ENCODE assay signal across 1 cellular context in genomic region chr2:70565039-70565731, GRCh38.
TF ChIP-seq lines count a peak whose summit lies in the region.

No MANE protein-coding gene starts in this region.

TF ChIP-seq in HepG2, 621 proteins besides CTCF, POLR2A, EP300 and RAD21 (continued from another document and continues in another):
- TF ChIP-seq ZNF142 (CRISPR knock-in tag; IDR thresholded peaks at IDR 0.05) (peak; percentile 60; the same call in 1 of the 2 replicates), CBX5 (CRISPR knock-in tag; IDR thresholded peaks at IDR 0.05; ENCODE audit: borderline replicate concordance) (peak; percentile 72; the same call in 1 of the 2 replicates), CEBPZ (IDR thresholded peaks at IDR 0.05; ENCODE audit: low read length) (no peak), ZSCAN20 (CRISPR knock-in tag; IDR thresholded peaks at IDR 0.05; ENCODE audit: borderline replicate concordance) (0 out of 2 replicates have a peak, but pooled peaks have one; percentile 67), HOMEZ (CRISPR knock-in tag; IDR thresholded peaks at IDR 0.05; ENCODE audit: low read depth) (peak; percentile 76), SIX4 (CRISPR knock-in tag; IDR thresholded peaks at IDR 0.05) (peak; percentile 40; the same call in 1 of the 2 replicates), HINFP (CRISPR knock-in tag; IDR thresholded peaks at IDR 0.05; ENCODE audit: low read depth) (no peak), KMT2B (CRISPR knock-in tag; IDR thresholded peaks at IDR 0.05) (no peak), FIP1L1 (IDR thresholded peaks at IDR 0.05; ENCODE audit: borderline replicate concordance, insufficient read depth, low read depth, low read length) (no peak), YY1 (IDR thresholded peaks at IDR 0.05; ENCODE audit: insufficient read depth, insufficient replicate concordance, low read depth, low read length) (peak; percentile 18), ZNF234 (CRISPR knock-in tag; conservative IDR thresholded peaks at IDR 0.05) (0 out of 2 replicates have a peak, but pooled peaks have one; percentile 16), ZBTB7B (CRISPR knock-in tag; IDR thresholded peaks at IDR 0.05) (peak; percentile 100), ZNF331 (CRISPR knock-in tag; IDR thresholded peaks at IDR 0.05) (peak; percentile 91), SCMH1 (CRISPR knock-in tag; IDR thresholded peaks at IDR 0.05; ENCODE audit: borderline replicate concordance) (no peak), ZNF574 (CRISPR knock-in tag; IDR thresholded peaks at IDR 0.05) (peak; percentile 78; the same call in 1 of the 2 replicates), ZNF343 (CRISPR knock-in tag; IDR thresholded peaks at IDR 0.05) (no peak), ZKSCAN5 (CRISPR knock-in tag; IDR thresholded peaks at IDR 0.05) (no peak), HMG20B (CRISPR knock-in tag; conservative IDR thresholded peaks at IDR 0.05) (peak; percentile 57; the same call in 1 of the 2 replicates), NFYB (CRISPR knock-in tag; IDR thresholded peaks at IDR 0.05) (peak; percentile 37; the same call in 1 of the 2 replicates), SRF (IDR thresholded peaks at IDR 0.05; ENCODE audit: low read depth, low read length) (no peak), BRCA1 (CRISPR knock-in tag; IDR thresholded peaks at IDR 0.05) (0 out of 2 replicates have a peak, but pooled peaks have one; percentile 42), SMAD1 (CRISPR knock-in tag; IDR thresholded peaks at IDR 0.05; ENCODE audit: borderline replicate concordance, low read depth) (no peak), ZFP1 (CRISPR knock-in tag; IDR thresholded peaks at IDR 0.05) (peak; percentile 40; the same call in 1 of the 2 replicates), ZBTB34 (CRISPR knock-in tag; IDR thresholded peaks at IDR 0.05) (peak; percentile 90), HMGXB4 (CRISPR knock-in tag; IDR thresholded peaks at IDR 0.05; ENCODE audit: borderline replicate concordance in 1 of 2, low read depth in 1 of 2) (peak; percentile 27 to 55; a peak in 2 of 4 replicates), NONO (IDR thresholded peaks at IDR 0.05) (no peak), NONO (CRISPR knock-in tag; conservative IDR thresholded peaks at IDR 0.05) (no peak; the same call in 1 of the 2 replicates), DMTF1 (CRISPR knock-in tag; IDR thresholded peaks at IDR 0.05) (no peak), ZFP90 (CRISPR knock-in tag; IDR thresholded peaks at IDR 0.05; ENCODE audit: borderline replicate concordance) (peak; percentile 75; the same call in 1 of the 2 replicates), LBX2 (CRISPR knock-in tag; IDR thresholded peaks at IDR 0.05; ENCODE audit: borderline replicate concordance) (no peak), GLI4 (CRISPR knock-in tag; IDR thresholded peaks at IDR 0.05; ENCODE audit: borderline replicate concordance) (no peak), ATF1 (CRISPR knock-in tag; IDR thresholded peaks at IDR 0.05) (peak; percentile 20; the same call in 1 of the 2 replicates), GATAD2A (CRISPR knock-in tag; IDR thresholded peaks at IDR 0.05) (peak; percentile 92)
